ENCODE assay signal across 28 cellular contexts in the genomic region with DNA sequence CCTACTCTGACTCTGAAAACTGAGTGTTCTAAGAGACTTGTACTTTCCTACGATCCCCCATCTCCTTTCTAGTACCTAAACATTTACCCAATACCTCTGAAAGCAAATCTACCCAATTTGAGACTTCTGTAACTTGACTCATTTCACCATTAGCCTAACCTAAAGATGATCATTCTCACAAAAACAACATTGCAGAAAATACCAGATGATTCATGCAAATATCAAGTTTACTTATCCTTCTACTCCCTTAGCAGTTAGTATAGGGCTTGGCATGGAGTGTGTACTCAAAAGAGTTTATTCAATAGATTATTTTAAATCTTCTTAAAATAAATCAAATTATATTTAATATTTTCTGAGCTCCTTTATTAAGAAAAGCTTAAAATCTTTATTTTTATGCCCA.
"Had no signal": no experiment of that assay in that cellular context is flagged by ENCODE, and none has a peak within 500 bp of the region (broad histone marks: within the 10 kb centered on the region; RNA-seq: fewer than 3 reads in every experiment).

No MANE protein-coding gene starts in this region.

- H3K27ac ChIP-seq: left lung, lower lobe of right lung, pancreas, prostate gland, skin epidermis, stomach, testis, thyroid gland, upper lobe of right lung had no signal

- H3K36me3 ChIP-seq: left lung, lower lobe of right lung, pancreas, prostate gland, stomach, thyroid gland, upper lobe of right lung had no signal

- H3K4me1 ChIP-seq: left lung, lower lobe of right lung, pancreas, prostate gland, stomach, testis, thyroid gland, upper lobe of right lung had no signal

- ATAC-seq: left colon; left lung; lower lobe of right lung; naive thymus-derived CD8-positive, alpha-beta T cell; pancreas; right cardiac atrium; sciatic nerve; stimulated activated naive B cell treated with anti-CD40 and anti-IgM and Interleukin-4, amounts not matched to agents 10 μg/mL and 1 μg/mL and 100 μg/mL, for 72 hours; stimulated activated naive CD8-positive, alpha-beta T cell treated with anti-CD3 and anti-CD28 coated beads, Interleukin-15, Interleukin-2, amounts not matched to agents 100 U/mL and 50 U/mL, for 24 hours; upper lobe of right lung had no signal

- DNase-seq: hippocampal formation; kidney; left colon; left lung; lower lobe of right lung; mammary epithelial cell; mesenchymal stem cell; naive thymus-derived CD8-positive, alpha-beta T cell; nucleus accumbens; pancreas; posterior cingulate gyrus; retina; right cardiac atrium; stimulated activated CD4-positive, alpha-beta T cell treated with anti-CD3 and anti-CD28 coated beads, Interleukin-12 subunit alpha, Interleukin-12 subunit beta, amount 100 ng/mL, for 4 hours; stimulated activated CD4-positive, alpha-beta T cell treated with anti-CD3 and anti-CD28 coated beads, Interleukin-15, amount 100 ng/mL, for 24 hours; stimulated activated CD4-positive, alpha-beta T cell treated with anti-CD3 and anti-CD28 coated beads, Interleukin-2, amount 100 ng/mL, for 24 hours; stimulated activated CD4-positive, alpha-beta T cell treated with anti-CD3 and anti-CD28 coated beads, Interleukin-4, amount 100 ng/mL, for 1 hour; stimulated activated naive B cell treated with anti-CD40 and anti-IgM and Interleukin-4, amounts not matched to agents 10 μg/mL and 1 μg/mL and 100 μg/mL, for 72 hours; stimulated activated naive CD8-positive, alpha-beta T cell treated with anti-CD3 and anti-CD28 coated beads, Interleukin-15, Interleukin-2, amounts not matched to agents 100 U/mL and 50 U/mL, for 24 hours; stomach; testis; thyroid gland; trophoblast cell; upper lobe of right lung had no signal

- H3K4me3 ChIP-seq: left lung, lower lobe of right lung, pancreas, prostate gland, skin epidermis, stomach, testis, thyroid gland, upper lobe of right lung had no signal

- FAIRE-seq: kidney, pancreas, urothelium cell line had no signal

- H3K27me3 ChIP-seq: left lung, pancreas, stomach, testis, thyroid gland, upper lobe of right lung had no signal

- H3K9me3 ChIP-seq: lower lobe of right lung, pancreas, prostate gland, testis, thyroid gland, upper lobe of right lung had no signal
